11 cellular contexts compared by ENCODE assay signal in genomic region chr6:165661416-165662001, GRCh38. TPM values are rescaled to one million over a fixed set of nuclear protein-coding genes. Genes with fewer than 3 reads are reported as not detected.
DNase-seq lines count a peak whose midpoint lies in the region; ATAC-seq and TF ChIP-seq lines count a peak whose summit lies in the region.
"Had no signal": no experiment of that assay in that cellular context is flagged by ENCODE, and none has a peak within 500 bp of the region (broad histone marks: within the 10 kb centered on the region; RNA-seq: fewer than 3 reads in every experiment).

No MANE protein-coding gene starts in this region.

- peak overlapping the region; percentile 76 for H3K4me2 ChIP-seq in SK-N-SH

- H3K9ac ChIP-seq in SK-N-SH (peak overlapping the region; percentile 41; the same call in 1 of the 2 replicates), mucosa of rectum (ENCODE audit: low read depth in 1 of 2, low read length in 2 of 2) (no peak overlapping the region)

- 0% methylated on average over 5 of the region's 49 CpGs for WGBS in SK-N-SH (ENCODE audit: low lambda C conversion rate)
- 1 to 3% methylated on average over 16 to 33 of the region's 49 CpGs for WGBS in upper lobe of left lung, 2 donors

- no peak for ATAC-seq in SK-N-SH treated with all-trans-retinoic acid at 6 μM for 48 hours
- peak in 1 of 2 donors; percentile 9 for ATAC-seq in upper lobe of left lung (ENCODE audit: low FRiP score in 2 of 2)
- no peak for ATAC-seq in HG02981 (IDR thresholded peaks at IDR 0.05; ENCODE audit: unreplicated experiment)

- DNase-seq in SK-N-SH, result peak; percentile 51
- peak; percentile 65 for DNase-seq in ecto neural progenitor cell (ENCODE audit: low spot score)
- peak in 1 of 2 donors; percentile 83 for DNase-seq in upper lobe of left lung
- DNase-seq in NCI-H526 treated with DMSO at 0.1 percent for 48 hours (lab: John Stamatoyannopoulos, UW), result no peak
- no peak for DNase-seq in activated CD4-positive, CD25-positive, alpha-beta regulatory T cell (lab: John Stamatoyannopoulos, UW)
- DNase-seq: activated naive CD4-positive, alpha-beta T cell; left cardiac atrium; stimulated activated naive CD4-positive, alpha-beta T cell treated with Interleukin-2 at 50 U/mL for 16 hours had no signal

- H2AFZ ChIP-seq in SK-N-SH (ENCODE audit: low read depth), result 0 out of 2 replicates have a peak overlapping the region, but pooled peaks have one; percentile 76

- no peaks in the 10 kb centered on the region for H4K20me1 ChIP-seq in SK-N-SH (ENCODE audit: insufficient read depth)

- no peaks in the 10 kb centered on the region for H3K79me2 ChIP-seq in SK-N-SH (ENCODE audit: insufficient read depth)

- no peak for TF ChIP-seq EP300 in SK-N-SH (IDR thresholded peaks at IDR 0.05; ENCODE audit: borderline replicate concordance in 1 of 2, low read depth in 1 of 2, low read length in 1 of 2)
- no peak for TF ChIP-seq EP300 in upper lobe of left lung (IDR thresholded peaks at IDR 0.05)

- H3K27ac ChIP-seq in SK-N-SH (ENCODE audit: low read depth in 2 of 2, low read length in 1 of 2), result no peak overlapping the region
- H3K27ac ChIP-seq in mucosa of rectum (ENCODE audit: low read depth in 2 of 2, low read length in 2 of 2), result no peak overlapping the region
- peak overlapping the region in 2 of 4 donors; percentile 46 to 72 for H3K27ac ChIP-seq in upper lobe of left lung

- H3K9me2 ChIP-seq in SK-N-SH, result no peaks in the 10 kb centered on the region

- TF ChIP-seq RAD21 in SK-N-SH (IDR thresholded peaks at IDR 0.05; ENCODE audit: low read length), result no peak

- H3K4me3 ChIP-seq in SK-N-SH (ENCODE audit: low read depth in 2 of 2, low read length in 1 of 2), result peak overlapping the region; percentile 38 to 50
- peak overlapping the region; percentile 31 to 39 for H3K4me3 ChIP-seq in mucosa of rectum (ENCODE audit: low read length in 2 of 2)
- peak overlapping the region; percentile 18 to 61 (median 54) for H3K4me3 ChIP-seq in upper lobe of left lung

- POLR2A ChIA-PET in SK-N-SH (lab: Yijun Ruan, JAX), result no interaction called here

- no peaks in the 10 kb centered on the region for H3K36me3 ChIP-seq in SK-N-SH (replicated peaks in 1 of 2; ENCODE audit: control insufficient read depth in 1 of 2, insufficient read depth in 2 of 2, low read length in 1 of 2)
- H3K36me3 ChIP-seq in mucosa of rectum (ENCODE audit: control insufficient read depth in 2 of 2, insufficient read depth in 2 of 2, low read length in 2 of 2), result no peaks in the 10 kb centered on the region
- H3K36me3 ChIP-seq in upper lobe of left lung, result no peaks in the 10 kb centered on the region

- CTCF ChIA-PET in SK-N-SH (lab: Yijun Ruan, JAX), result no interaction called here

- no peak for TF ChIP-seq CTCF in SK-N-SH (IDR thresholded peaks at IDR 0.05)
- TF ChIP-seq CTCF in upper lobe of left lung (IDR thresholded peaks at IDR 0.05), result no peak

- H3K4me1 ChIP-seq in SK-N-SH (ENCODE audit: control insufficient read depth in 1 of 2, insufficient read depth in 2 of 2, low read depth in 1 of 2, low read length in 1 of 2) (peaks cover 0 to 2% of the 10 kb centered on the region in 2 experiments; a peak in 1 of 4 replicates), mucosa of rectum (ENCODE audit: control insufficient read depth in 2 of 2, insufficient read depth in 2 of 2, low read length in 2 of 2) (peaks cover 0 to 8% of the 10 kb centered on the region in 2 donors), upper lobe of left lung (peaks cover 17 to 53% (median 32%) of the 10 kb centered on the region in 4 donors)

- no peaks in the 10 kb centered on the region for H3F3A ChIP-seq in SK-N-SH (replicated peaks; ENCODE audit: insufficient read depth)

- H3K27me3 ChIP-seq in SK-N-SH (ENCODE audit: insufficient read depth) (peaks cover 45% of the 10 kb centered on the region), mucosa of rectum (ENCODE audit: control insufficient read depth in 2 of 2, insufficient read depth in 2 of 2, low read length in 2 of 2) (peaks cover 18 to 27% of the 10 kb centered on the region in 2 donors), upper lobe of left lung (peaks cover 0 to 42% (median 16%) of the 10 kb centered on the region in 4 donors)

- no peaks in the 10 kb centered on the region for H3K9me3 ChIP-seq in SK-N-SH
- no peaks in the 10 kb centered on the region for H3K9me3 ChIP-seq in mucosa of rectum (ENCODE audit: control insufficient read depth in 2 of 2, low read length in 2 of 2)
- H3K9me3 ChIP-seq in upper lobe of left lung, result no peaks in the 10 kb centered on the region

- no peak for TF ChIP-seq POLR2A in upper lobe of left lung (IDR thresholded peaks at IDR 0.05)

TF ChIP-seq in SK-N-SH, 30 proteins besides CTCF, POLR2A, EP300 and RAD21 (continues in another document):
- TF ChIP-seq, protein P1, sequence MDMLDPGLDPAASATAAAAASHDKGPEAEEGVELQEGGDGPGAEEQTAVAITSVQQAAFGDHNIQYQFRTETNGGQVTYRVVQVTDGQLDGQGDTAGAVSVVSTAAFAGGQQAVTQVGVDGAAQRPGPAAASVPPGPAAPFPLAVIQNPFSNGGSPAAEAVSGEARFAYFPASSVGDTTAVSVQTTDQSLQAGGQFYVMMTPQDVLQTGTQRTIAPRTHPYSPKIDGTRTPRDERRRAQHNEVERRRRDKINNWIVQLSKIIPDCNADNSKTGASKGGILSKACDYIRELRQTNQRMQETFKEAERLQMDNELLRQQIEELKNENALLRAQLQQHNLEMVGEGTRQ (IDR thresholded peaks at IDR 0.05; ENCODE audit: borderline replicate concordance, low read depth, low read length), result no peak
- TF ChIP-seq TCF12 (IDR thresholded peaks at IDR 0.05) (no peak), RXRA (IDR thresholded peaks at IDR 0.05; ENCODE audit: borderline replicate concordance, low read depth) (no peak), TEAD4 (IDR thresholded peaks at IDR 0.05; ENCODE audit: borderline replicate concordance, insufficient read depth) (no peak), NFIC (IDR thresholded peaks at IDR 0.05; ENCODE audit: borderline replicate concordance) (no peak), PBX3 (IDR thresholded peaks at IDR 0.05) (no peak), TAF1 (IDR thresholded peaks at IDR 0.05; ENCODE audit: borderline replicate concordance, low read depth, low read length) (no peak), POLR2AphosphoS5 (IDR thresholded peaks at IDR 0.05; ENCODE audit: low read depth, low read length) (no peak), GATA2 (CRISPR knock-in tag; IDR thresholded peaks at IDR 0.05) (no peak), EZH2phosphoT487 (IDR thresholded peaks at IDR 0.05; ENCODE audit: borderline replicate concordance, low read depth) (no peak), NRF1 (IDR thresholded peaks at IDR 0.05; ENCODE audit: low read depth, low read length) (no peak)

TF ChIP-seq in SK-N-SH treated with all-trans-retinoic acid at 6 μM for 48 hours, 23 proteins besides CTCF, POLR2A, EP300 and RAD21:
- TF ChIP-seq SNAI2 (CRISPR knock-in tag; IDR thresholded peaks at IDR 0.05), result no peak
- TF ChIP-seq ZNF70 (CRISPR knock-in tag; IDR thresholded peaks at IDR 0.05), result no peak
- no peak for TF ChIP-seq RARB (CRISPR knock-in tag; IDR thresholded peaks at IDR 0.05)
- TF ChIP-seq BACH2 (CRISPR knock-in tag; IDR thresholded peaks at IDR 0.05; ENCODE audit: borderline replicate concordance), result no peak
- TF ChIP-seq ARNTL (CRISPR knock-in tag; IDR thresholded peaks at IDR 0.05; ENCODE audit: borderline replicate concordance, low read depth), result no peak
- no peak for TF ChIP-seq CSDC2 (CRISPR knock-in tag; IDR thresholded peaks at IDR 0.05)
- TF ChIP-seq TCF4 (CRISPR knock-in tag; IDR thresholded peaks at IDR 0.05; ENCODE audit: borderline replicate concordance), result no peak

RNA-seq across cellular contexts. Expression of gene PDE10A, which starts 1.5 kb away (rescaled TPM):
- polyA plus RNA-seq in SK-N-SH (2012; rRNA removed), result 0.43 and 0.67 TPM in 2 replicates
- polyA plus RNA-seq in SK-N-SH (2012; cell fraction: cytosol; rRNA removed), result 0.26 and 0.41 TPM in 2 replicates
- polyA plus RNA-seq in SK-N-SH (2012; cell fraction: nucleus; rRNA removed), result 0.32 and 0.71 TPM in 2 replicates
- 1 to 10 TPM in 5 of 6 donors, under 1 TPM in 1; 0.89 to 4.9 (median 1.4) TPM for total RNA-seq in upper lobe of left lung

Comparison
In these comparisons a context has a peak if more than half of its experiments do, and no peak if none do; other contexts are left out.
1. DNase-seq: peak in SK-N-SH (single experiment) and ecto neural progenitor cell (single experiment); none in NCI-H526 treated with DMSO at 0.1 percent for 48 hours (single experiment) and activated CD4-positive, CD25-positive, alpha-beta regulatory T cell (0 of 4).
2. Peak in every context shown above with its lines, with median percentiles within 50 percentile points of each other: H3K4me3 ChIP-seq.